In genomic region chr17:65053354-65053881, GRCh38 we compare ENCODE assay signal across 14 cellular contexts. TPM values are rescaled to one million over a fixed set of nuclear protein-coding genes. Genes with fewer than 3 reads are reported as not detected.
DNase-seq lines count a peak whose midpoint lies in the region; ATAC-seq and TF ChIP-seq lines count a peak whose summit lies in the region.
"Had no signal": no experiment of that assay in that cellular context is flagged by ENCODE, and none has a peak within 500 bp of the region (broad histone marks: within the 10 kb centered on the region; RNA-seq: fewer than 3 reads in every experiment).

No MANE protein-coding gene starts in this region.

- peaks cover 16 to 49% of the 10 kb centered on the region in 2 experiments for H3K36me3 ChIP-seq in mesenchymal stem cell (ENCODE audit: control insufficient read depth in 1 of 2, insufficient read depth in 2 of 2, low read depth in 1 of 2, low read length in 2 of 2)
- H3K36me3 ChIP-seq in transverse colon, result peaks cover 0 to 13% (median 5%) of the 10 kb centered on the region in 4 donors

- peaks cover 62% of the 10 kb centered on the region for H3K4me1 Mint-ChIP-seq in activated naive CD4-positive, alpha-beta T cell treated with anti-CD3 and anti-CD28 coated beads for 36 hours (ENCODE audit: low read depth)
- peaks cover 38% of the 10 kb centered on the region for H3K4me1 Mint-ChIP-seq in activated T-helper 17 cell treated with anti-CD3 and anti-CD28 coated beads, Interleukin-2, amount 50 U/mL, for 72 hours

- H2BK5ac ChIP-seq in mesenchymal stem cell (ENCODE audit: low read depth, low read length, poor library complexity, severe bottlenecking), result no peak overlapping the region

- peak overlapping the region; percentile 31 for H3K27ac Mint-ChIP-seq in activated naive CD4-positive, alpha-beta T cell treated with anti-CD3 and anti-CD28 coated beads for 36 hours
- no peak overlapping the region for H3K27ac Mint-ChIP-seq in activated T-helper 17 cell treated with anti-CD3 and anti-CD28 coated beads, Interleukin-2, amount 50 U/mL, for 72 hours

- H3K27me3 ChIP-seq in mesenchymal stem cell (ENCODE audit: control insufficient read depth in 1 of 2, insufficient read depth in 1 of 2, low read length in 2 of 2), result no peaks in the 10 kb centered on the region
- no peaks in the 10 kb centered on the region for H3K27me3 ChIP-seq in transverse colon
- H3K27me3 ChIP-seq: upper lobe of left lung had no signal

- no peaks in the 10 kb centered on the region for H3K27me3 Mint-ChIP-seq in activated naive CD4-positive, alpha-beta T cell treated with anti-CD3 and anti-CD28 coated beads for 36 hours (ENCODE audit: low read depth)
- H3K27me3 Mint-ChIP-seq in activated T-helper 17 cell treated with anti-CD3 and anti-CD28 coated beads, Interleukin-2, amount 50 U/mL, for 72 hours, result no peaks in the 10 kb centered on the region

- no peak overlapping the region for H3K4me2 ChIP-seq in mesenchymal stem cell (ENCODE audit: low read length, poor library complexity, severe bottlenecking)

- TF ChIP-seq CTCF in transverse colon (IDR thresholded peaks at IDR 0.05), result no peak

- H2BK12ac ChIP-seq in mesenchymal stem cell (ENCODE audit: low read length in 2 of 2), result no peak overlapping the region

- H2AK5ac ChIP-seq in mesenchymal stem cell (ENCODE audit: low read length, severe bottlenecking), result no peak overlapping the region

- no peak for DNase-seq in activated naive CD4-positive, alpha-beta T cell treated with anti-CD3 and anti-CD28 coated beads for 36 hours
- no peak for DNase-seq in activated naive CD4-positive, alpha-beta T cell (lab: John Stamatoyannopoulos, UW)
- DNase-seq in mesenchymal stem cell, result no peak
- DNase-seq in transverse colon, result no peak
- no peak for DNase-seq in AG08395 (ENCODE audit: low spot score)
- no peak for DNase-seq in SK-N-DZ (ENCODE audit: low spot score)
- DNase-seq: effector CD4-positive, alpha-beta T cell; hippocampal formation; NCI-H524; upper lobe of left lung had no signal

- H3K4me3 ChIP-seq in mesenchymal stem cell (ENCODE audit: insufficient read depth in 1 of 2, low read depth in 1 of 2, low read length in 2 of 2) (peak overlapping the region in 1 of 2 experiments; percentile 87), transverse colon (peak overlapping the region in 1 of 4 donors; percentile 79)

- ATAC-seq in activated T-helper 17 cell treated with anti-CD3 and anti-CD28 coated beads, Interleukin-2, amount 50 U/mL, for 72 hours (replicated peaks), result no peak
- no peak for ATAC-seq in HG02973 (IDR thresholded peaks at IDR 0.05; ENCODE audit: unreplicated experiment)
- ATAC-seq: activated CD4-positive, CD25-positive, alpha-beta regulatory T cell treated with anti-CD3 and anti-CD28 coated beads, Interleukin-2, amount 50 U/mL, for 24 hours had no signal

- no peaks in the 10 kb centered on the region for H3K9me3 ChIP-seq in mesenchymal stem cell (ENCODE audit: control insufficient read depth, low read length)
- H3K9me3 ChIP-seq in transverse colon, result no peaks in the 10 kb centered on the region
- H3K9me3 ChIP-seq: upper lobe of left lung had no signal

- no peak overlapping the region for H4K91ac ChIP-seq in mesenchymal stem cell (ENCODE audit: low read length)

- H3K4me1 ChIP-seq in mesenchymal stem cell (ENCODE audit: control insufficient read depth, insufficient read depth, low read depth, low read length), result peaks cover 11% of the 10 kb centered on the region
- peaks cover 14 to 77% (median 31%) of the 10 kb centered on the region in 4 donors for H3K4me1 ChIP-seq in transverse colon

- H3K4ac ChIP-seq in mesenchymal stem cell (ENCODE audit: low read depth in 1 of 2, low read length in 2 of 2), result no peak overlapping the region

- no peak for TF ChIP-seq EP300 in transverse colon (IDR thresholded peaks at IDR 0.05; ENCODE audit: low read depth)

- intact Hi-C loops in activated naive CD4-positive, alpha-beta T cell treated with anti-CD3 and anti-CD28 coated beads for 36 hours (cut with micrococcal nuclease), result loop anchor here (10.0 kb wide), 1 partner anchor 549 kb away; the partner anchor contains the start of genes CEP95 and DDX5
- intact Hi-C loops in transverse colon (cut with DNase I; ENCODE audit: low total_unique reads), result no loop called here

- no peak overlapping the region for H3K14ac ChIP-seq in mesenchymal stem cell (ENCODE audit: low read length in 2 of 2)

- no peak for TF ChIP-seq POLR2A in transverse colon (IDR thresholded peaks at IDR 0.05)

- no peak overlapping the region for H2AFZ ChIP-seq in mesenchymal stem cell (ENCODE audit: low read depth, low read length)

- H3K9ac ChIP-seq in mesenchymal stem cell (ENCODE audit: low read length), result peak overlapping the region; percentile 96

- in situ Hi-C loops in transverse colon (cut with MboI; ENCODE audit: low pct_ligation_motif_present in 1 of 4, low pct_unique_long_range_greater_than_20kb in 1 of 4, low sequenced_read_pairs in 3 of 4), result no loop called here

- H3K27ac ChIP-seq in mesenchymal stem cell (ENCODE audit: low read length, poor library complexity, severe bottlenecking) (no peak overlapping the region), transverse colon (peak overlapping the region; percentile 98 to 99 (median 98))
- H3K27ac ChIP-seq: HL-60 had no signal

- H3K79me1 ChIP-seq in mesenchymal stem cell (replicated peaks; ENCODE audit: low read length, poor library complexity, severe bottlenecking), result peaks cover 9% of the 10 kb centered on the region

- H3K36me3 Mint-ChIP-seq in activated naive CD4-positive, alpha-beta T cell treated with anti-CD3 and anti-CD28 coated beads for 36 hours (ENCODE audit: low read depth), result peaks cover 51% of the 10 kb centered on the region
- peaks cover 80% of the 10 kb centered on the region for H3K36me3 Mint-ChIP-seq in activated T-helper 17 cell treated with anti-CD3 and anti-CD28 coated beads, Interleukin-2, amount 50 U/mL, for 72 hours (ENCODE audit: low read depth)

- H3K23ac ChIP-seq in mesenchymal stem cell (ENCODE audit: low read length in 2 of 2), result no peak overlapping the region

- CTCF ChIA-PET in activated naive CD4-positive, alpha-beta T cell treated with anti-CD3 and anti-CD28 coated beads for 36 hours (lab: Charles Lee), result no interaction called here

- no peak overlapping the region for H3K18ac ChIP-seq in mesenchymal stem cell (ENCODE audit: low read depth in 1 of 2, low read length in 2 of 2)

- H2BK120ac ChIP-seq in mesenchymal stem cell (ENCODE audit: low read depth, low read length), result no peak overlapping the region

- H3K4me3 Mint-ChIP-seq in activated naive CD4-positive, alpha-beta T cell treated with anti-CD3 and anti-CD28 coated beads for 36 hours, result no peak overlapping the region
- peak overlapping the region; percentile 91 for H3K4me3 Mint-ChIP-seq in activated T-helper 17 cell treated with anti-CD3 and anti-CD28 coated beads, Interleukin-2, amount 50 U/mL, for 72 hours

- no peaks in the 10 kb centered on the region for H3K9me3 Mint-ChIP-seq in activated naive CD4-positive, alpha-beta T cell treated with anti-CD3 and anti-CD28 coated beads for 36 hours
- no peaks in the 10 kb centered on the region for H3K9me3 Mint-ChIP-seq in activated T-helper 17 cell treated with anti-CD3 and anti-CD28 coated beads, Interleukin-2, amount 50 U/mL, for 72 hours

- WGBS in mesenchymal stem cell, result 94% methylated on average over 8 of the region's 11 CpGs
- WGBS in transverse colon (ENCODE audit: low coverage in 1 of 2), 2 donors, result 85 to 90% methylated on average over 11 of the region's 11 CpGs

- H4K8ac ChIP-seq in mesenchymal stem cell (ENCODE audit: low read length), result no peak overlapping the region

- H2BK15ac ChIP-seq in mesenchymal stem cell (ENCODE audit: low read depth, poor library complexity, severe bottlenecking), result no peak overlapping the region

RNA-seq across cellular contexts. Expression of gene GNA13, which starts 3.1 kb away (rescaled TPM):
- 10 to 100 TPM; 42.4 to 44.9 TPM for total RNA-seq in activated naive CD4-positive, alpha-beta T cell treated with anti-CD3 and anti-CD28 coated beads for 36 hours
- total RNA-seq in activated T-helper 17 cell treated with anti-CD3 and anti-CD28 coated beads, Interleukin-2, amount 50 U/mL, for 72 hours, result 10 to 100 TPM; 63.9 to 65.1 TPM
- 45.4 TPM for polyA plus RNA-seq in mesenchymal stem cell (2013, experiment 1 of 2)
- polyA plus RNA-seq in mesenchymal stem cell (2013, experiment 2 of 2), result 47.9 TPM
- 10 to 100 TPM; 37.8 to 89.4 (median 76.4) TPM for total RNA-seq in transverse colon
- polyA plus RNA-seq in SK-N-DZ (2014; cell fraction: cytosol; rRNA removed), result 48.0 and 50.7 TPM in 2 replicates
- polyA plus RNA-seq in SK-N-DZ (2014; cell fraction: nucleus; rRNA removed), result 21.3 and 23.7 TPM in 2 replicates
